Comparison of ENCODE assay signal across 9 cellular contexts in the genomic region with DNA sequence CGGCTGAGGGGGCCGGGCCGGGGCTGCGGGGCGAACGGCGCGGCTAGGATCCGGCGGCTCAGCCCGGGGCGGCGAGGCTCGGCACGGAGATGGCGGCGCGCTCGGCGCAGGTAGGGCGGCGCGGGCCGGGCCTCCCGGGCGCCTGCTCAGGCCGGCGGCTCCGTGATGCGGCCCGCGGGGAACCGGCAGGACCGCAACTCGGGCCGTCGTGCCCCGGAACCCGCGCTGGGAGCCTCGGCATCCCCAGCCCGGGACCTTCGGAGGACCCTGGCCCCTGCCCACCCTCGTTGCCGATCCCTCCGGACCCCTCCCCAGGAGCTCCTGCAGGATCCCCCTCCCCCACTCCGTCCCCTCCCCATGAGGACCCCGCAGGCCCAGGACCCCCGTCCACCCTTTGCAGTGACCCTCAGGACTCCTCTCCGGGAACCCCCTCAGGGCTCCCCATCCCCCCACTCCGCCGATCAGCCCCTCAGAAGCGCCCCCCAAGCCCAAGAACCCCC. TPM values are rescaled to one million over a fixed set of nuclear protein-coding genes. Genes with fewer than 3 reads are reported as not detected.
DNase-seq lines count a peak whose midpoint lies in the region; ATAC-seq lines count a peak whose summit lies in the region.
"Had no signal": no experiment of that assay in that cellular context is flagged by ENCODE, and none has a peak within 500 bp of the region (broad histone marks: within the 10 kb centered on the region; RNA-seq: fewer than 3 reads in every experiment).

No MANE protein-coding gene starts in this region.

- H3K27ac Mint-ChIP-seq in activated CD4-positive, alpha-beta T cell treated with anti-CD3 and anti-CD28 coated beads, Interleukin-2, amount 10 ng/mL, durations not matched to agents 7 days and 5 days = no peak overlapping the region
- no peak overlapping the region for H3K27ac Mint-ChIP-seq in activated T-helper 2 cell treated with anti-CD3 and anti-CD28 coated beads, Interferon-gamma antibody, Interleukin-2, Interleukin-4, amounts not matched to agents 10 μg/mL and 5 μg/mL and 100 μg/mL, durations not matched to agents 14 hours and 24 hours and 36 hours

- H3K27ac ChIP-seq in layer of hippocampus (ENCODE audit: low read depth, low read length) (peak overlapping the region; percentile 78), substantia nigra (ENCODE audit: low read depth, low read length, poor library complexity, severe bottlenecking) (peak overlapping the region; percentile 81)

- no peaks in the 10 kb centered on the region for H3K36me3 Mint-ChIP-seq in activated CD4-positive, alpha-beta T cell treated with anti-CD3 and anti-CD28 coated beads, Interleukin-2, amount 10 ng/mL, durations not matched to agents 7 days and 5 days (ENCODE audit: low read depth)
- no peaks in the 10 kb centered on the region for H3K36me3 Mint-ChIP-seq in activated T-helper 2 cell treated with anti-CD3 and anti-CD28 coated beads, Interferon-gamma antibody, Interleukin-2, Interleukin-4, amounts not matched to agents 10 μg/mL and 5 μg/mL and 100 μg/mL, durations not matched to agents 14 hours and 24 hours and 36 hours (ENCODE audit: low read depth)
- H3K36me3 Mint-ChIP-seq: CD4-positive, CD25-positive, alpha-beta regulatory T cell had no signal

- H3K4me3 Mint-ChIP-seq in activated CD4-positive, alpha-beta T cell treated with anti-CD3 and anti-CD28 coated beads, Interleukin-2, amount 10 ng/mL, durations not matched to agents 7 days and 5 days = peak overlapping the region; percentile 74
- H3K4me3 Mint-ChIP-seq in activated T-helper 2 cell treated with anti-CD3 and anti-CD28 coated beads, Interferon-gamma antibody, Interleukin-2, Interleukin-4, amounts not matched to agents 10 μg/mL and 5 μg/mL and 100 μg/mL, durations not matched to agents 14 hours and 24 hours and 36 hours (ENCODE audit: low read depth) = peak overlapping the region; percentile 86

- H3K4me1 Mint-ChIP-seq in activated CD4-positive, alpha-beta T cell treated with anti-CD3 and anti-CD28 coated beads, Interleukin-2, amount 10 ng/mL, durations not matched to agents 7 days and 5 days = peaks cover 21% of the 10 kb centered on the region
- H3K4me1 Mint-ChIP-seq in activated T-helper 2 cell treated with anti-CD3 and anti-CD28 coated beads, Interferon-gamma antibody, Interleukin-2, Interleukin-4, amounts not matched to agents 10 μg/mL and 5 μg/mL and 100 μg/mL, durations not matched to agents 14 hours and 24 hours and 36 hours (ENCODE audit: low read depth) = peaks cover 11% of the 10 kb centered on the region

- no peak for DNase-seq in activated CD4-positive, alpha-beta T cell treated with anti-CD3 and anti-CD28 coated beads, Interleukin-2, amount 10 ng/mL, durations not matched to agents 7 days and 5 days
- no peak for DNase-seq in activated CD4-positive, alpha-beta T cell treated with anti-CD3 and anti-CD28 coated beads, Interleukin-2, amount 50 U/mL, for 48 hours
- no peak for DNase-seq in activated T-helper 2 cell treated with anti-CD3 and anti-CD28 coated beads, Interferon-gamma antibody, Interleukin-2, Interleukin-4, amounts not matched to agents 10 μg/mL and 5 μg/mL and 100 μg/mL, durations not matched to agents 14 hours and 24 hours and 36 hours (ENCODE audit: low spot score)
- DNase-seq in substantia nigra (lab: John Stamatoyannopoulos, UW) (peak in 1 of 49 donors; percentile 61), NCI-H1436 (lab: John Stamatoyannopoulos, UW) (no peak)
- DNase-seq in stimulated activated CD4-positive, alpha-beta T cell treated with anti-CD3 and anti-CD28 coated beads, Interleukin-4, amount 100 ng/mL, for 24 hours = no peak

- peaks cover 3% of the 10 kb centered on the region for H3K27me3 Mint-ChIP-seq in activated CD4-positive, alpha-beta T cell treated with anti-CD3 and anti-CD28 coated beads, Interleukin-2, amount 10 ng/mL, durations not matched to agents 7 days and 5 days
- H3K27me3 Mint-ChIP-seq in activated T-helper 2 cell treated with anti-CD3 and anti-CD28 coated beads, Interferon-gamma antibody, Interleukin-2, Interleukin-4, amounts not matched to agents 10 μg/mL and 5 μg/mL and 100 μg/mL, durations not matched to agents 14 hours and 24 hours and 36 hours (ENCODE audit: low read depth) = peaks cover 5% of the 10 kb centered on the region

- no peaks in the 10 kb centered on the region for H3K9me3 Mint-ChIP-seq in activated CD4-positive, alpha-beta T cell treated with anti-CD3 and anti-CD28 coated beads, Interleukin-2, amount 10 ng/mL, durations not matched to agents 7 days and 5 days
- H3K9me3 Mint-ChIP-seq in activated T-helper 2 cell treated with anti-CD3 and anti-CD28 coated beads, Interferon-gamma antibody, Interleukin-2, Interleukin-4, amounts not matched to agents 10 μg/mL and 5 μg/mL and 100 μg/mL, durations not matched to agents 14 hours and 24 hours and 36 hours = no peaks in the 10 kb centered on the region
- H3K9me3 Mint-ChIP-seq: CD4-positive, CD25-positive, alpha-beta regulatory T cell had no signal

- POLR2A ChIA-PET in activated CD4-positive, alpha-beta T cell treated with anti-CD3 and anti-CD28 coated beads, Interleukin-2, amount 10 ng/mL, durations not matched to agents 7 days and 5 days (lab: Charles Lee) = no interaction called here

- intact Hi-C loops in activated T-helper 2 cell treated with anti-CD3 and anti-CD28 coated beads, Interferon-gamma antibody, Interleukin-2, Interleukin-4, amounts not matched to agents 10 μg/mL and 5 μg/mL and 100 μg/mL, durations not matched to agents 14 hours and 24 hours and 36 hours (cut with micrococcal nuclease) = no loop called here

- no peaks in the 10 kb centered on the region for H3K27me3 ChIP-seq in layer of hippocampus (ENCODE audit: control insufficient read depth, insufficient read depth, low read length)

- ATAC-seq in HG02571 (IDR thresholded peaks at IDR 0.05; ENCODE audit: unreplicated experiment) = no peak

- CTCF ChIA-PET in activated CD4-positive, alpha-beta T cell treated with anti-CD3 and anti-CD28 coated beads, Interleukin-2, amount 10 ng/mL, durations not matched to agents 7 days and 5 days (lab: Charles Lee) = interaction anchor here (0.6 to 2.3 kb wide), 2 partner anchors 22 to 39 kb away, joined by 3 to 8 read pairs; no protein-coding TSS in a partner anchor

RNA-seq across cellular contexts. Expression of gene EVI5L, which starts 0.3 kb away (rescaled TPM):
- total RNA-seq in activated CD4-positive, alpha-beta T cell treated with anti-CD3 and anti-CD28 coated beads, Interleukin-2, amount 10 ng/mL, durations not matched to agents 7 days and 5 days = 10 to 100 TPM in 1 of 2 experiments, 1 to 10 TPM in 1; 9.7 to 11.2 TPM
- 3.8 and 4.5 TPM in 2 replicates for total RNA-seq in activated T-helper 2 cell treated with anti-CD3 and anti-CD28 coated beads, Interferon-gamma antibody, Interleukin-2, Interleukin-4, amounts not matched to agents 10 μg/mL and 5 μg/mL and 100 μg/mL, durations not matched to agents 14 hours and 24 hours and 36 hours

RNA-seq across cellular contexts. Expression of gene PRR36, which starts 43.9 kb away (rescaled TPM):
- total RNA-seq in activated CD4-positive, alpha-beta T cell treated with anti-CD3 and anti-CD28 coated beads, Interleukin-2, amount 10 ng/mL, durations not matched to agents 7 days and 5 days = under 1 TPM; 0.10 to 0.15 TPM
- total RNA-seq in activated T-helper 2 cell treated with anti-CD3 and anti-CD28 coated beads, Interferon-gamma antibody, Interleukin-2, Interleukin-4, amounts not matched to agents 10 μg/mL and 5 μg/mL and 100 μg/mL, durations not matched to agents 14 hours and 24 hours and 36 hours = 0.05 TPM in 1 of 2 replicates, not detected in the other

RNA-seq across cellular contexts. Expression of gene LRRC8E, which starts 58.0 kb away (rescaled TPM):
- not detected for total RNA-seq in activated CD4-positive, alpha-beta T cell treated with anti-CD3 and anti-CD28 coated beads, Interleukin-2, amount 10 ng/mL, durations not matched to agents 7 days and 5 days
- not detected in 2 replicates for total RNA-seq in activated T-helper 2 cell treated with anti-CD3 and anti-CD28 coated beads, Interferon-gamma antibody, Interleukin-2, Interleukin-4, amounts not matched to agents 10 μg/mL and 5 μg/mL and 100 μg/mL, durations not matched to agents 14 hours and 24 hours and 36 hours
- total RNA-seq: CD4-positive, CD25-positive, alpha-beta regulatory T cell had no signal
